ENCODE assay signal across 21 cellular contexts in genomic region chr5:38636626-38637025, GRCh38.
DNase-seq lines count a peak whose midpoint lies in the region; ATAC-seq and TF ChIP-seq lines count a peak whose summit lies in the region.
"Had no signal": no experiment of that assay in that cellular context is flagged by ENCODE, and none has a peak within 500 bp of the region (broad histone marks: within the 10 kb centered on the region; RNA-seq: fewer than 3 reads in every experiment).

No MANE protein-coding gene starts in this region.

- H2BK12ac ChIP-seq in trophoblast cell (ENCODE audit: low read length), result no peak overlapping the region

- H2BK120ac ChIP-seq in trophoblast cell (ENCODE audit: insufficient read depth, low read length, poor library complexity), result no peak overlapping the region

- no peak overlapping the region for H2AFZ ChIP-seq in trophoblast cell (ENCODE audit: insufficient read depth, low read length, poor library complexity)
- H2AFZ ChIP-seq in smooth muscle cell (ENCODE audit: low read depth), result no peak overlapping the region

- no peak overlapping the region for H3K14ac ChIP-seq in trophoblast cell (ENCODE audit: low read length)

- no peak overlapping the region for H3K23ac ChIP-seq in trophoblast cell (ENCODE audit: low read length)

- H3K27ac ChIP-seq in trophoblast cell (ENCODE audit: low read depth, low read length) (no peak overlapping the region), smooth muscle cell (ENCODE audit: low read depth) (no peak overlapping the region)
- H3K27ac ChIP-seq: breast epithelium, heart left ventricle, right lobe of liver had no signal

- H4K8ac ChIP-seq in trophoblast cell (ENCODE audit: low read depth, low read length), result no peak overlapping the region

- H3K79me1 ChIP-seq in trophoblast cell (ENCODE audit: low read length), result peaks cover 5% of the 10 kb centered on the region

- WGBS in trophoblast cell (ENCODE audit: extremely low coverage, insufficient coverage, insufficient read length), result no CpG with 5 or more reads among the region's 4 CpGs
- WGBS in smooth muscle cell (ENCODE audit: low lambda C conversion rate), result 78% methylated on average over 4 of the region's 4 CpGs

- H3K4me2 ChIP-seq in trophoblast cell (ENCODE audit: low read length) (peak overlapping the region; percentile 16), smooth muscle cell (no peak overlapping the region)

- no peak overlapping the region for H2BK5ac ChIP-seq in trophoblast cell (ENCODE audit: low read depth, low read length, poor library complexity)

- H3K9ac ChIP-seq in trophoblast cell (ENCODE audit: low read length) (no peak overlapping the region), smooth muscle cell (ENCODE audit: low read depth) (no peak overlapping the region)

- no peaks in the 10 kb centered on the region for H3F3A ChIP-seq in smooth muscle cell (ENCODE audit: low read depth)

- intact Hi-C loops in cardiac septum (cut with DNase I), result no loop called here

- H4K12ac ChIP-seq in trophoblast cell (ENCODE audit: low read depth, low read length), result no peak overlapping the region

- H3K4me1 ChIP-seq in trophoblast cell (ENCODE audit: control insufficient read depth in 1 of 2, insufficient read depth in 2 of 2, low read length in 2 of 2) (peaks cover 8 to 17% of the 10 kb centered on the region in 2 experiments), smooth muscle cell (ENCODE audit: low read depth) (no peaks in the 10 kb centered on the region)
- H3K4me1 ChIP-seq: breast epithelium, heart left ventricle had no signal

- H3K79me2 ChIP-seq in trophoblast cell (ENCODE audit: control insufficient read depth, insufficient read depth, low read length, poor library complexity) (no peaks in the 10 kb centered on the region), smooth muscle cell (ENCODE audit: low read depth) (no peaks in the 10 kb centered on the region)

- peaks cover 1% of the 10 kb centered on the region for H3K9me3 ChIP-seq in trophoblast cell (ENCODE audit: insufficient read depth, low read depth, low read length)
- no peaks in the 10 kb centered on the region for H3K9me3 ChIP-seq in smooth muscle cell (replicated peaks; ENCODE audit: low read depth)
- H3K9me3 ChIP-seq: right lobe of liver had no signal

- H3K36me3 ChIP-seq in trophoblast cell (ENCODE audit: control insufficient read depth in 1 of 2, insufficient read depth in 2 of 2, low read length in 2 of 2) (no peaks in the 10 kb centered on the region), smooth muscle cell (ENCODE audit: low read depth) (no peaks in the 10 kb centered on the region)
- H3K36me3 ChIP-seq: breast epithelium, heart left ventricle, right lobe of liver had no signal

- no peak overlapping the region for H3K4me3 ChIP-seq in epithelial cell of esophagus (ENCODE audit: low read length)
- H3K4me3 ChIP-seq in trophoblast cell (ENCODE audit: low read depth, low read length), result no peak overlapping the region
- no peak overlapping the region for H3K4me3 ChIP-seq in smooth muscle cell
- H3K4me3 ChIP-seq: breast epithelium, heart left ventricle, right lobe of liver had no signal

- no peak overlapping the region for H3K18ac ChIP-seq in trophoblast cell (ENCODE audit: low read length)

- no peak overlapping the region for H2AK5ac ChIP-seq in trophoblast cell (ENCODE audit: low read length)

- H3K27me3 ChIP-seq in trophoblast cell (ENCODE audit: insufficient read depth, low read length) (no peaks in the 10 kb centered on the region), smooth muscle cell (ENCODE audit: low read depth) (no peaks in the 10 kb centered on the region)
- H3K27me3 ChIP-seq: breast epithelium, heart left ventricle had no signal

- TF ChIP-seq CTCF in epithelial cell of esophagus (IDR thresholded peaks at IDR 0.05; ENCODE audit: insufficient read depth, low read depth, low read length, missing control alignments) (no peak), smooth muscle cell (IDR thresholded peaks at IDR 0.05; ENCODE audit: borderline replicate concordance, insufficient read depth, poor library complexity, severe bottlenecking) (no peak)

- ATAC-seq in GM18511 (IDR thresholded peaks at IDR 0.05; ENCODE audit: unreplicated experiment), result no peak
- no peak for ATAC-seq in HG02798 (IDR thresholded peaks at IDR 0.05; ENCODE audit: poor library complexity, unreplicated experiment)
- ATAC-seq: heart left ventricle; right lobe of liver; stimulated activated effector memory CD8-positive, alpha-beta T cell treated with anti-CD3 and anti-CD28 coated beads, Interleukin-12 subunit alpha, Interleukin-12 subunit beta, amount 100 ng/mL, for 72 hours had no signal

- no peak overlapping the region for H3K4ac ChIP-seq in trophoblast cell (ENCODE audit: low read depth, low read length)

- DNase-seq in DMS153 treated with DMSO at 0.1 percent for 48 hours (lab: John Stamatoyannopoulos, UW; ENCODE audit: unreplicated experiment) (peak; percentile 86), NCI-H2029 (lab: John Stamatoyannopoulos, UW) (peak; percentile 82), epithelial cell of esophagus (ENCODE audit: low read depth) (peak; percentile 56), trophoblast cell (peak; percentile 68 to 81), cardiac septum (ENCODE audit: low spot score) (no peak), smooth muscle cell (lab: John Stamatoyannopoulos, UW; ENCODE audit: unreplicated experiment) (no peak)
- DNase-seq: activated CD4-positive, alpha-beta T cell treated with anti-CD3 and anti-CD28 coated beads, Interleukin-2, amount 10 ng/mL, durations not matched to agents 7 days and 5 days; activated CD8-positive, alpha-beta memory T cell treated with anti-CD3 and anti-CD28 coated beads, Interleukin-2, amount 50 U/mL, for 48 hours; activated effector memory CD4-positive, alpha-beta T cell treated with anti-CD3 and anti-CD28 coated beads, Interleukin-2, amount 50 U/mL, for 16 hours; CD4-positive, alpha-beta memory T cell; DMS79 treated with DMSO at 0.1 percent for 48 hours; heart left ventricle; KBM-7; mammary epithelial cell; NCI-H1930; right lobe of liver; SHP77 had no signal

- H4K20me1 ChIP-seq in smooth muscle cell (ENCODE audit: low read depth), result no peaks in the 10 kb centered on the region

- no peak overlapping the region for H4K91ac ChIP-seq in trophoblast cell (ENCODE audit: low read depth, low read length)

Comparison
In these comparisons a context has a peak if more than half of its experiments do, and no peak if none do; other contexts are left out.
1. DNase-seq: peak in DMS153 treated with DMSO at 0.1 percent for 48 hours (single experiment), NCI-H2029 (single experiment), epithelial cell of esophagus (single experiment) and trophoblast cell (2 of 2); none in cardiac septum (single experiment) and smooth muscle cell (single experiment).